Comparison of ENCODE assay signal across 28 cellular contexts in genomic region chr13:37942929-37943328, GRCh38.
"Had no signal": no experiment of that assay in that cellular context is flagged by ENCODE, and none has a peak within 500 bp of the region (broad histone marks: within the 10 kb centered on the region; RNA-seq: fewer than 3 reads in every experiment).

No MANE protein-coding gene starts in this region.

- DNase-seq: activated CD4-positive, alpha-beta T cell treated with anti-CD3 and anti-CD28 coated beads for 1 hour; activated CD4-positive, alpha-beta T cell treated with anti-CD3 and anti-CD28 coated beads for 48 hours; activated CD4-positive, alpha-beta T cell treated with anti-CD3 and anti-CD28 coated beads, Interleukin-2, amount 50 U/mL, for 1 hour; activated CD4-positive, alpha-beta T cell treated with anti-CD3 and anti-CD28 coated beads, Interleukin-2, amount 50 U/mL, for 48 hours; activated CD8-positive, alpha-beta memory T cell treated with anti-CD3 and anti-CD28 coated beads for 24 hours; activated CD8-positive, alpha-beta T cell treated with anti-CD3 and anti-CD28 coated beads for 36 hours; activated effector memory CD4-positive, alpha-beta T cell treated with Interleukin-2 at 50 U/mL for 16 hours; activated gamma-delta T cell treated with Interleukin-2 at 50 U/mL for 16 hours; activated naive CD4-positive, alpha-beta T cell treated with anti-CD3 and anti-CD28 coated beads, Interleukin-2, amount 50 U/mL, for 16 hours; activated naive CD4-positive, alpha-beta T cell treated with Interleukin-2 at 50 U/mL for 16 hours; activated T-cell treated with anti-CD3 and anti-CD28 coated beads, Interleukin-2, amount 50 U/mL, for 4 hours; amniotic stem cell; anterior cingulate cortex; brain microvascular endothelial cell; dorsolateral prefrontal cortex; effector CD4-positive, alpha-beta T cell; effector memory CD8-positive, alpha-beta T cell; erythroblast; foreskin keratinocyte; heart right ventricle; T-helper 2 cell had no signal

- H3K4me3 Mint-ChIP-seq: activated CD8-positive, alpha-beta T cell treated with anti-CD3 and anti-CD28 coated beads for 36 hours; activated naive CD8-positive, alpha-beta T cell; activated T-cell treated with anti-CD3 and anti-CD28 coated beads, Interleukin-2, amount 50 U/mL, for 4 hours; activated T-helper 17 cell treated with anti-CD3 and anti-CD28 coated beads, Interleukin-2, amount 50 U/mL, for 72 hours; central memory CD8-positive, alpha-beta T cell; dendritic cell treated with granulocyte-macrophage colony-stimulating factor and Interleukin-4, amounts not matched to agents 40 ng/mL and 50 ng/mL, for 4 days; effector memory CD8-positive, alpha-beta T cell had no signal

- H3K9me3 ChIP-seq: esophagus muscularis mucosa, gastroesophageal sphincter, heart right ventricle had no signal

- H3K27ac Mint-ChIP-seq: activated CD8-positive, alpha-beta T cell treated with anti-CD3 and anti-CD28 coated beads for 36 hours; activated naive CD8-positive, alpha-beta T cell; activated T-helper 17 cell treated with anti-CD3 and anti-CD28 coated beads, Interleukin-2, amount 50 U/mL, for 72 hours; dendritic cell treated with granulocyte-macrophage colony-stimulating factor and Interleukin-4, amounts not matched to agents 40 ng/mL and 50 ng/mL, for 4 days; effector memory CD8-positive, alpha-beta T cell had no signal

- H3K27ac ChIP-seq: brain microvascular endothelial cell, coronary artery, dorsolateral prefrontal cortex, esophagus muscularis mucosa, foreskin keratinocyte, gastroesophageal sphincter, heart right ventricle had no signal

- H3K4me1 ChIP-seq: esophagus muscularis mucosa, foreskin keratinocyte, gastroesophageal sphincter, heart right ventricle had no signal

- H3K36me3 Mint-ChIP-seq: activated naive CD8-positive, alpha-beta T cell had no signal

- H3K27me3 Mint-ChIP-seq: activated CD8-positive, alpha-beta T cell treated with anti-CD3 and anti-CD28 coated beads for 36 hours; activated naive CD8-positive, alpha-beta T cell; activated T-helper 17 cell treated with anti-CD3 and anti-CD28 coated beads, Interleukin-2, amount 50 U/mL, for 72 hours; central memory CD8-positive, alpha-beta T cell; dendritic cell treated with granulocyte-macrophage colony-stimulating factor and Interleukin-4, amounts not matched to agents 40 ng/mL and 50 ng/mL, for 4 days; effector memory CD8-positive, alpha-beta T cell had no signal

- H3K36me3 ChIP-seq: brain microvascular endothelial cell, esophagus muscularis mucosa, gastroesophageal sphincter, heart right ventricle had no signal

- ATAC-seq: activated CD8-positive, alpha-beta T cell treated with anti-CD3 and anti-CD28 coated beads for 36 hours; activated T-cell treated with anti-CD3 and anti-CD28 coated beads, Interleukin-2, amount 50 U/mL, for 4 hours; activated T-helper 17 cell treated with anti-CD3 and anti-CD28 coated beads, Interleukin-2, amount 50 U/mL, for 72 hours; effector memory CD8-positive, alpha-beta T cell; foreskin keratinocyte; gastroesophageal sphincter; heart right ventricle had no signal

- H3K4me1 Mint-ChIP-seq: activated T-helper 17 cell treated with anti-CD3 and anti-CD28 coated beads, Interleukin-2, amount 50 U/mL, for 72 hours; central memory CD8-positive, alpha-beta T cell had no signal

- H3K27me3 ChIP-seq: brain microvascular endothelial cell, dorsolateral prefrontal cortex, esophagus muscularis mucosa, foreskin keratinocyte, gastroesophageal sphincter, heart right ventricle had no signal

- H3K4me3 ChIP-seq: coronary artery, dorsolateral prefrontal cortex, esophagus muscularis mucosa, gastroesophageal sphincter, heart right ventricle had no signal
